ENCODE assay signal across 29 cellular contexts in genomic region chr15:88748081-88748480, GRCh38. TPM values are rescaled to one million over a fixed set of nuclear protein-coding genes. Genes with fewer than 3 reads are reported as not detected.
DNase-seq lines count a peak whose midpoint lies in the region; TF ChIP-seq lines count a peak whose summit lies in the region.
"Had no signal": no experiment of that assay in that cellular context is flagged by ENCODE, and none has a peak within 500 bp of the region (broad histone marks: within the 10 kb centered on the region; RNA-seq: fewer than 3 reads in every experiment).

No MANE protein-coding gene starts in this region.

- TF ChIP-seq CTCF in AG10803 (conservative IDR thresholded peaks at IDR 0.05; ENCODE audit: low read length) = no peak
- no peak for TF ChIP-seq CTCF in coronary artery (IDR thresholded peaks at IDR 0.05)
- no peak for TF ChIP-seq CTCF in osteoblast (IDR thresholded peaks at IDR 0.05; ENCODE audit: extremely low read depth, low read depth, low read length)
- TF ChIP-seq CTCF in tibial artery (IDR thresholded peaks at IDR 0.05) = no peak
- TF ChIP-seq CTCF in mammary epithelial cell (conservative IDR thresholded peaks at IDR 0.05 in 1 of 2, IDR thresholded peaks at IDR 0.05 in 1 of 2; ENCODE audit: extremely low read depth in 1 of 2, insufficient read depth in 1 of 2, low read depth in 1 of 2, low read length in 2 of 2) = no peak

- in situ Hi-C loops in mammary epithelial cell (cut with MboI; ENCODE audit: low sequenced_read_pairs in 2 of 2) = no loop called here

- H3K27me3 ChIP-seq in osteoblast (ENCODE audit: insufficient read depth, low read length) (no peaks in the 10 kb centered on the region), tibial artery (no peaks in the 10 kb centered on the region), mammary epithelial cell (ENCODE audit: insufficient read depth, low read length) (peaks cover 2% of the 10 kb centered on the region)
- H3K27me3 ChIP-seq: BLaER1, SJSA1 had no signal

- H3K9ac ChIP-seq in mammary epithelial cell (ENCODE audit: insufficient read depth, low read length) = no peak overlapping the region
- H3K9ac ChIP-seq: BLaER1 had no signal

- CTCF ChIA-PET in mammary epithelial cell (lab: Charles Lee; ENCODE audit: low non-redundant PET) = no interaction called here

- H4K20me1 ChIP-seq in osteoblast (ENCODE audit: insufficient read depth, low read length) = no peaks in the 10 kb centered on the region
- no peaks in the 10 kb centered on the region for H4K20me1 ChIP-seq in mammary epithelial cell (ENCODE audit: insufficient read depth, low read length)
- H4K20me1 ChIP-seq: BLaER1 had no signal

- H2AFZ ChIP-seq in osteoblast (ENCODE audit: low read length) (no peak overlapping the region), mammary epithelial cell (ENCODE audit: low read depth, low read length) (no peak overlapping the region)
- H2AFZ ChIP-seq: GM23338 had no signal

- H3K27ac ChIP-seq in coronary artery (peak overlapping the region; percentile 37 to 68), osteoblast (ENCODE audit: low read depth, low read length) (peak overlapping the region; percentile 53), tibial artery (peak overlapping the region; percentile 36 to 72), mammary epithelial cell (ENCODE audit: insufficient read depth, low read depth, low read length) (no peak overlapping the region)
- H3K27ac ChIP-seq: BLaER1, SJSA1 had no signal

- no peaks in the 10 kb centered on the region for H3K9me3 ChIP-seq in osteoblast (ENCODE audit: low read depth, low read length)
- no peaks in the 10 kb centered on the region for H3K9me3 ChIP-seq in tibial artery
- no peaks in the 10 kb centered on the region for H3K9me3 ChIP-seq in mammary epithelial cell (replicated peaks; ENCODE audit: insufficient read depth, low read length)
- H3K9me3 ChIP-seq: BLaER1, SJSA1 had no signal

- no TSS peak for BruUV-seq in mammary epithelial cell (replicated peaks; lab: Mats Ljungman, UMichigan)

- H3K36me3 ChIP-seq in osteoblast (ENCODE audit: insufficient read depth, low read length) (no peaks in the 10 kb centered on the region), tibial artery (no peaks in the 10 kb centered on the region), mammary epithelial cell (ENCODE audit: insufficient read depth, low read length) (no peaks in the 10 kb centered on the region)
- H3K36me3 ChIP-seq: BLaER1, SJSA1 had no signal

- intact Hi-C loops in tibial artery (cut with DNase I; ENCODE audit: low total_unique reads) = no loop called here
- intact Hi-C loops in mammary epithelial cell (cut with micrococcal nuclease) = no loop called here

- peaks cover 39% of the 10 kb centered on the region for H3K4me1 ChIP-seq in osteoblast (ENCODE audit: insufficient read depth, low read length)
- H3K4me1 ChIP-seq in tibial artery = peaks cover 0 to 56% (median 32%) of the 10 kb centered on the region in 4 donors
- peaks cover 18% of the 10 kb centered on the region for H3K4me1 ChIP-seq in mammary epithelial cell (ENCODE audit: insufficient read depth, low read length)
- H3K4me1 ChIP-seq: SJSA1 had no signal

- no peaks in the 10 kb centered on the region for H3K79me2 ChIP-seq in osteoblast (ENCODE audit: insufficient read depth, low read length)
- H3K79me2 ChIP-seq in mammary epithelial cell (ENCODE audit: insufficient read depth, low read length) = no peaks in the 10 kb centered on the region

- DNase-seq in AG10803 (ENCODE audit: low read depth) (peak; percentile 65), coronary artery (ENCODE audit: low spot score) (no peak), osteoblast (ENCODE audit: insufficient read length, low spot score, missing footprints) (no peak), tibial artery (no peak), mammary epithelial cell (no peak), LoVo (ENCODE audit: low spot score) (no peak), OCI-M2 (lab: John Stamatoyannopoulos, UW; ENCODE audit: unreplicated experiment) (no peak)
- DNase-seq: 8988T; ACHN; CD4-positive, CD25-positive, alpha-beta regulatory T cell; COR-L47; DMS53; H9; Kasumi-1; NCI-H1105 treated with DMSO at 0.1 percent for 48 hours; NCI-H146; NCI-H1930; NCI-H2107; NCI-H446 treated with DMSO at 0.1 percent for 48 hours; NCI-H526; Right ventricle myocardium superior; RPMI8226 had no signal

- dilution Hi-C loops in mammary epithelial cell (cut with HindIII; ENCODE audit: low sequenced_read_pairs) = no loop called here

- 70% methylated on average over 3 of the region's 3 CpGs for WGBS in mammary epithelial cell (ENCODE audit: low coverage, missing lambda C conversion rate)

- H3K4me2 ChIP-seq in osteoblast (ENCODE audit: insufficient read depth, low read length) (peak overlapping the region; percentile 8), mammary epithelial cell (ENCODE audit: insufficient read depth, low read depth, low read length) (no peak overlapping the region)
- H3K4me2 ChIP-seq: BLaER1, GM23338 had no signal

- H3K4me3 ChIP-seq in AG10803 (ENCODE audit: low read length) (no peak overlapping the region), coronary artery (no peak overlapping the region), osteoblast (ENCODE audit: insufficient read depth, low read length) (no peak overlapping the region), tibial artery (no peak overlapping the region), mammary epithelial cell (replicated peaks in 1 of 3; ENCODE audit: insufficient read depth in 1 of 3, low read depth in 2 of 3, low read length in 3 of 3) (no peak overlapping the region)
- H3K4me3 ChIP-seq: BLaER1, GM12878, GM23338, K562, SJSA1 had no signal

RNA-seq across cellular contexts. Expression of gene ACAN, which starts 55.2 kb away (rescaled TPM):
- 4.7 and 12.7 TPM in 2 replicates for total RNA-seq in osteoblast
- total RNA-seq in mammary epithelial cell = under 1 TPM in 1 of 2 donors, not detected in 1; under 0.01 TPM
- polyA plus RNA-seq in mammary epithelial cell = 0.10 TPM
- not detected for polyA minus RNA-seq in mammary epithelial cell
- total RNA-seq: CD4-positive, CD25-positive, alpha-beta regulatory T cell; Daoy; GM12878; K562; MCF 10A; SJSA1 had no signal
- polyA plus RNA-seq: GM12878, K562 had no signal
